In genomic region chr3:170473358-170473757, GRCh38 we compare ENCODE assay signal across 30 cellular contexts. TPM values are rescaled to one million over a fixed set of nuclear protein-coding genes. Genes with fewer than 3 reads are reported as not detected.
"Had no signal": no experiment of that assay in that cellular context is flagged by ENCODE, and none has a peak within 500 bp of the region (broad histone marks: within the 10 kb centered on the region; RNA-seq: fewer than 3 reads in every experiment).

No MANE protein-coding gene starts in this region.

- ATAC-seq: activated CD4-positive, CD25-positive, alpha-beta regulatory T cell treated with anti-CD3 and anti-CD28 coated beads, Interleukin-2, amount 50 U/mL, for 24 hours; foreskin keratinocyte; left colon; naive thymus-derived CD4-positive, alpha-beta T cell; psoas muscle; stimulated activated naive B cell treated with anti-CD40 and anti-IgM and Interleukin-4, amounts not matched to agents 10 μg/mL and 1 μg/mL and 100 μg/mL, for 72 hours had no signal

- H3K4me3 Mint-ChIP-seq: activated CD4-positive, alpha-beta memory T cell treated with anti-CD3 and anti-CD28 coated beads for 36 hours; activated naive CD4-positive, alpha-beta T cell treated with anti-CD3 and anti-CD28 coated beads, Interleukin-2, amount 10 ng/mL, durations not matched to agents 7 days and 5 days; activated naive CD8-positive, alpha-beta T cell treated with anti-CD3 and anti-CD28 coated beads, Interleukin-2, amount 10 ng/mL, durations not matched to agents 7 days and 5 days; activated T-helper 1 cell treated with anti-CD3 and anti-CD28 coated beads, Interleukin-12 subunit alpha, Interleukin-12 subunit beta, Interleukin-2, Interleukin-4 antibody, amounts not matched to agents 30 ng/mL and 10 ng/mL and 1 ng/mL, durations not matched to agents 14 hours and 24 hours and 36 hours; naive thymus-derived CD4-positive, alpha-beta T cell; neural crest cell; stimulated activated naive B cell treated with anti-CD40 and anti-IgM and Interleukin-4, amounts not matched to agents 10 μg/mL and 1 μg/mL and 100 μg/mL, for 72 hours had no signal

- H3K27me3 ChIP-seq: brain microvascular endothelial cell, foreskin keratinocyte, suprapubic skin, transverse colon had no signal

- H3K4me2 ChIP-seq: smooth muscle cell had no signal

- H3K27ac Mint-ChIP-seq: activated CD4-positive, alpha-beta memory T cell treated with anti-CD3 and anti-CD28 coated beads for 36 hours; activated naive CD4-positive, alpha-beta T cell treated with anti-CD3 and anti-CD28 coated beads, Interleukin-2, amount 10 ng/mL, durations not matched to agents 7 days and 5 days; activated naive CD8-positive, alpha-beta T cell treated with anti-CD3 and anti-CD28 coated beads, Interleukin-2, amount 10 ng/mL, durations not matched to agents 7 days and 5 days; activated T-helper 1 cell treated with anti-CD3 and anti-CD28 coated beads, Interleukin-12 subunit alpha, Interleukin-12 subunit beta, Interleukin-2, Interleukin-4 antibody, amounts not matched to agents 30 ng/mL and 10 ng/mL and 1 ng/mL, durations not matched to agents 14 hours and 24 hours and 36 hours; stimulated activated naive B cell treated with anti-CD40 and anti-IgM and Interleukin-4, amounts not matched to agents 10 μg/mL and 1 μg/mL and 100 μg/mL, for 72 hours had no signal

- H2AFZ ChIP-seq: parathyroid adenoma had no signal

- H3K9me3 ChIP-seq: esophagus muscularis mucosa, psoas muscle, stomach, suprapubic skin, transverse colon had no signal

- H3K4me1 Mint-ChIP-seq: activated naive CD4-positive, alpha-beta T cell treated with anti-CD3 and anti-CD28 coated beads, Interleukin-2, amount 10 ng/mL, durations not matched to agents 7 days and 5 days; activated naive CD8-positive, alpha-beta T cell treated with anti-CD3 and anti-CD28 coated beads, Interleukin-2, amount 10 ng/mL, durations not matched to agents 7 days and 5 days; naive thymus-derived CD4-positive, alpha-beta T cell had no signal

- FAIRE-seq: astrocyte, islet of Langerhans, TTC549 had no signal

- H3K9ac ChIP-seq: parathyroid adenoma had no signal

- H3K4me1 ChIP-seq: esophagus muscularis mucosa, parathyroid adenoma, psoas muscle, transverse colon had no signal

- H3K36me3 Mint-ChIP-seq: activated CD4-positive, alpha-beta memory T cell treated with anti-CD3 and anti-CD28 coated beads for 36 hours; activated naive CD4-positive, alpha-beta T cell treated with anti-CD3 and anti-CD28 coated beads, Interleukin-2, amount 10 ng/mL, durations not matched to agents 7 days and 5 days; activated naive CD8-positive, alpha-beta T cell treated with anti-CD3 and anti-CD28 coated beads, Interleukin-2, amount 10 ng/mL, durations not matched to agents 7 days and 5 days; naive thymus-derived CD4-positive, alpha-beta T cell; stimulated activated naive B cell treated with anti-CD40 and anti-IgM and Interleukin-4, amounts not matched to agents 10 μg/mL and 1 μg/mL and 100 μg/mL, for 72 hours had no signal

- H3K9me3 Mint-ChIP-seq: activated CD4-positive, alpha-beta memory T cell treated with anti-CD3 and anti-CD28 coated beads for 36 hours; activated naive CD4-positive, alpha-beta T cell treated with anti-CD3 and anti-CD28 coated beads, Interleukin-2, amount 10 ng/mL, durations not matched to agents 7 days and 5 days; activated naive CD8-positive, alpha-beta T cell treated with anti-CD3 and anti-CD28 coated beads, Interleukin-2, amount 10 ng/mL, durations not matched to agents 7 days and 5 days; activated T-helper 1 cell treated with anti-CD3 and anti-CD28 coated beads, Interleukin-12 subunit alpha, Interleukin-12 subunit beta, Interleukin-2, Interleukin-4 antibody, amounts not matched to agents 30 ng/mL and 10 ng/mL and 1 ng/mL, durations not matched to agents 14 hours and 24 hours and 36 hours; neural crest cell; stimulated activated naive B cell treated with anti-CD40 and anti-IgM and Interleukin-4, amounts not matched to agents 10 μg/mL and 1 μg/mL and 100 μg/mL, for 72 hours had no signal

- H3K4me3 ChIP-seq: esophagus muscularis mucosa, psoas muscle, smooth muscle cell, stomach, suprapubic skin, transverse colon had no signal

- H3K27ac ChIP-seq: brain microvascular endothelial cell, esophagus muscularis mucosa, foreskin keratinocyte, parathyroid adenoma, psoas muscle, suprapubic skin, transverse colon, VCaP had no signal

- H3K36me3 ChIP-seq: brain microvascular endothelial cell, esophagus muscularis mucosa, stomach, suprapubic skin, transverse colon had no signal

- H3K79me2 ChIP-seq: parathyroid adenoma had no signal

- DNase-seq: activated CD4-positive, alpha-beta memory T cell treated with anti-CD3 and anti-CD28 coated beads for 36 hours; activated CD4-positive, alpha-beta T cell treated with anti-CD3 and anti-CD28 coated beads for 48 hours; activated CD8-positive, alpha-beta memory T cell treated with anti-CD3 and anti-CD28 coated beads, Interleukin-2, amount 50 U/mL, for 4 hours; activated effector memory CD4-positive, alpha-beta T cell treated with anti-CD3 and anti-CD28 coated beads, Interleukin-2, amount 50 U/mL, for 16 hours; activated naive CD4-positive, alpha-beta T cell treated with anti-CD3 and anti-CD28 coated beads, Interleukin-2, amount 10 ng/mL, durations not matched to agents 7 days and 5 days; activated naive CD8-positive, alpha-beta T cell treated with anti-CD3 and anti-CD28 coated beads, Interleukin-2, amount 10 ng/mL, durations not matched to agents 7 days and 5 days; activated T-cell treated with anti-CD3 and anti-CD28 coated beads, Interleukin-2, amount 50 U/mL, for 1 hour; brain microvascular endothelial cell; effector CD4-positive, alpha-beta T cell; foreskin keratinocyte; left colon; midbrain; naive thymus-derived CD4-positive, alpha-beta T cell; occipital lobe; psoas muscle; stimulated activated CD4-positive, alpha-beta T cell treated with anti-CD3 and anti-CD28 coated beads, Interleukin-1b, Interleukin-23, amount 100 ng/mL, for 48 hours; stimulated activated naive B cell treated with anti-CD40 and anti-IgM and Interleukin-4, amounts not matched to agents 10 μg/mL and 1 μg/mL and 100 μg/mL, for 72 hours; stomach; transverse colon had no signal

RNA-seq across cellular contexts. Expression of gene CLDN11, which starts 54.7 kb away (rescaled TPM):
- total RNA-seq: activated CD4-positive, alpha-beta memory T cell treated with anti-CD3 and anti-CD28 coated beads for 36 hours; activated naive CD8-positive, alpha-beta T cell treated with anti-CD3 and anti-CD28 coated beads, Interleukin-2, amount 10 ng/mL, durations not matched to agents 7 days and 5 days; activated T-helper 1 cell treated with anti-CD3 and anti-CD28 coated beads, Interleukin-12 subunit alpha, Interleukin-12 subunit beta, Interleukin-2, Interleukin-4 antibody, amounts not matched to agents 30 ng/mL and 10 ng/mL and 1 ng/mL, durations not matched to agents 14 hours and 24 hours and 36 hours; naive thymus-derived CD4-positive, alpha-beta T cell had no signal
- polyA plus RNA-seq: naive thymus-derived CD4-positive, alpha-beta T cell had no signal
